26 cellular contexts compared by ENCODE assay signal in genomic region chr12:112456029-112456428, GRCh38.
"Had no signal": no experiment of that assay in that cellular context is flagged by ENCODE, and none has a peak within 500 bp of the region (broad histone marks: within the 10 kb centered on the region; RNA-seq: fewer than 3 reads in every experiment).

No MANE protein-coding gene starts in this region.

- H3K4me3 ChIP-seq: neural progenitor cell, prostate gland, right atrium auricular region, suprapubic skin, transverse colon had no signal

- DNase-seq: activated CD4-positive, alpha-beta memory T cell treated with anti-CD3 and anti-CD28 coated beads, Interleukin-2, amount 10 ng/mL, durations not matched to agents 7 days and 5 days; activated CD4-positive, alpha-beta T cell treated with anti-CD3 and anti-CD28 coated beads, Interleukin-2, amount 10 ng/mL, durations not matched to agents 24 days and 14 days; activated effector memory CD4-positive, alpha-beta T cell treated with Interleukin-2 at 50 U/mL for 16 hours; activated naive CD4-positive, alpha-beta T cell treated with anti-CD3 and anti-CD28 coated beads for 36 hours; activated naive CD8-positive, alpha-beta T cell treated with anti-CD3 and anti-CD28 coated beads, Interleukin-2, amount 10 ng/mL, durations not matched to agents 7 days and 5 days; activated T-cell treated with anti-CD3 and anti-CD28 coated beads, Interleukin-2, amount 50 U/mL, for 72 hours; amniotic stem cell; cortex of kidney; foreskin keratinocyte; islet precursor cell; left cardiac atrium; mesenchymal stem cell; naive thymus-derived CD8-positive, alpha-beta T cell; stimulated activated CD4-positive, alpha-beta T cell treated with anti-CD3 and anti-CD28 coated beads, Interleukin-12 subunit alpha, Interleukin-12 subunit beta, amount 100 ng/mL, for 4 hours; stimulated activated CD4-positive, alpha-beta T cell treated with anti-CD3 and anti-CD28 coated beads, Interleukin-4, amount 100 ng/mL, for 4 hours; T-helper 2 cell; transverse colon had no signal

- FAIRE-seq: endometrium, urothelium cell line had no signal

- H3K4me1 Mint-ChIP-seq: activated CD4-positive, alpha-beta memory T cell treated with anti-CD3 and anti-CD28 coated beads, Interleukin-2, amount 10 ng/mL, durations not matched to agents 7 days and 5 days; activated naive CD8-positive, alpha-beta T cell treated with anti-CD3 and anti-CD28 coated beads, Interleukin-2, amount 10 ng/mL, durations not matched to agents 7 days and 5 days had no signal

- H3K9me3 Mint-ChIP-seq: activated CD4-positive, alpha-beta memory T cell treated with anti-CD3 and anti-CD28 coated beads, Interleukin-2, amount 10 ng/mL, durations not matched to agents 7 days and 5 days; activated CD4-positive, alpha-beta T cell treated with anti-CD3 and anti-CD28 coated beads, Interleukin-2, amount 10 ng/mL, durations not matched to agents 24 days and 14 days; activated naive CD4-positive, alpha-beta T cell treated with anti-CD3 and anti-CD28 coated beads for 36 hours; activated naive CD8-positive, alpha-beta T cell treated with anti-CD3 and anti-CD28 coated beads, Interleukin-2, amount 10 ng/mL, durations not matched to agents 7 days and 5 days; activated T-cell treated with anti-CD3 and anti-CD28 coated beads, Interleukin-2, amount 50 U/mL, for 72 hours; neural progenitor cell; stimulated activated naive CD8-positive, alpha-beta T cell treated with anti-CD3 and anti-CD28 coated beads, Interleukin-15, Interleukin-2, amounts not matched to agents 100 ng/mL and 50 ng/mL, for 24 hours had no signal

- H3K27ac ChIP-seq: foreskin keratinocyte, neural progenitor cell, prostate gland, right atrium auricular region, suprapubic skin, transverse colon, VCaP had no signal

- H3K4me3 Mint-ChIP-seq: activated CD4-positive, alpha-beta memory T cell treated with anti-CD3 and anti-CD28 coated beads, Interleukin-2, amount 10 ng/mL, durations not matched to agents 7 days and 5 days; activated CD4-positive, alpha-beta T cell treated with anti-CD3 and anti-CD28 coated beads, Interleukin-2, amount 10 ng/mL, durations not matched to agents 24 days and 14 days; activated naive CD4-positive, alpha-beta T cell treated with anti-CD3 and anti-CD28 coated beads for 36 hours; activated naive CD8-positive, alpha-beta T cell treated with anti-CD3 and anti-CD28 coated beads, Interleukin-2, amount 10 ng/mL, durations not matched to agents 7 days and 5 days; activated T-cell treated with anti-CD3 and anti-CD28 coated beads, Interleukin-2, amount 50 U/mL, for 72 hours; naive thymus-derived CD8-positive, alpha-beta T cell; neural progenitor cell; stimulated activated naive CD8-positive, alpha-beta T cell treated with anti-CD3 and anti-CD28 coated beads, Interleukin-15, Interleukin-2, amounts not matched to agents 100 ng/mL and 50 ng/mL, for 24 hours had no signal

- H3K27me3 Mint-ChIP-seq: activated CD4-positive, alpha-beta memory T cell treated with anti-CD3 and anti-CD28 coated beads, Interleukin-2, amount 10 ng/mL, durations not matched to agents 7 days and 5 days; activated CD4-positive, alpha-beta T cell treated with anti-CD3 and anti-CD28 coated beads, Interleukin-2, amount 10 ng/mL, durations not matched to agents 24 days and 14 days; activated naive CD8-positive, alpha-beta T cell treated with anti-CD3 and anti-CD28 coated beads, Interleukin-2, amount 10 ng/mL, durations not matched to agents 7 days and 5 days; naive thymus-derived CD8-positive, alpha-beta T cell; stimulated activated naive CD8-positive, alpha-beta T cell treated with anti-CD3 and anti-CD28 coated beads, Interleukin-15, Interleukin-2, amounts not matched to agents 100 ng/mL and 50 ng/mL, for 24 hours had no signal

- ATAC-seq: activated CD4-positive, CD25-positive, alpha-beta regulatory T cell treated with anti-CD3 and anti-CD28 coated beads, Interleukin-2, amount 50 U/mL, for 24 hours; activated T-cell treated with anti-CD3 and anti-CD28 coated beads, Interleukin-2, amount 50 U/mL, for 72 hours; foreskin keratinocyte; left cardiac atrium; naive thymus-derived CD8-positive, alpha-beta T cell had no signal

- H3K9ac ChIP-seq: neural progenitor cell had no signal

- H3K4me1 ChIP-seq: foreskin keratinocyte, neural progenitor cell, prostate gland, right atrium auricular region, suprapubic skin, transverse colon had no signal

- H3K36me3 ChIP-seq: neural progenitor cell, prostate gland had no signal

- H3K9me3 ChIP-seq: prostate gland, right atrium auricular region, suprapubic skin, transverse colon had no signal

- H3K4me2 ChIP-seq: neural progenitor cell had no signal

- H3K27ac Mint-ChIP-seq: activated CD4-positive, alpha-beta memory T cell treated with anti-CD3 and anti-CD28 coated beads, Interleukin-2, amount 10 ng/mL, durations not matched to agents 7 days and 5 days; activated CD4-positive, alpha-beta T cell treated with anti-CD3 and anti-CD28 coated beads, Interleukin-2, amount 10 ng/mL, durations not matched to agents 24 days and 14 days; activated naive CD4-positive, alpha-beta T cell treated with anti-CD3 and anti-CD28 coated beads for 36 hours; activated naive CD8-positive, alpha-beta T cell treated with anti-CD3 and anti-CD28 coated beads, Interleukin-2, amount 10 ng/mL, durations not matched to agents 7 days and 5 days; activated T-cell treated with anti-CD3 and anti-CD28 coated beads, Interleukin-2, amount 50 U/mL, for 72 hours; naive thymus-derived CD8-positive, alpha-beta T cell; neural progenitor cell; stimulated activated naive CD8-positive, alpha-beta T cell treated with anti-CD3 and anti-CD28 coated beads, Interleukin-15, Interleukin-2, amounts not matched to agents 100 ng/mL and 50 ng/mL, for 24 hours had no signal

- H3K27me3 ChIP-seq: foreskin keratinocyte, neural progenitor cell, right atrium auricular region, suprapubic skin, transverse colon had no signal

- H2AFZ ChIP-seq: neural progenitor cell had no signal
